Comparison of ENCODE assay signal across 15 cellular contexts in genomic region chr9:27086818-27087680, GRCh38. TPM values are rescaled to one million over a fixed set of nuclear protein-coding genes. Genes with fewer than 3 reads are reported as not detected.
DNase-seq lines count a peak whose midpoint lies in the region; ATAC-seq, FAIRE-seq and TF ChIP-seq lines count a peak whose summit lies in the region.
"Had no signal": no experiment of that assay in that cellular context is flagged by ENCODE, and none has a peak within 500 bp of the region (broad histone marks: within the 10 kb centered on the region; RNA-seq: fewer than 3 reads in every experiment).

No MANE protein-coding gene starts in this region.

- intact Hi-C loops in ovary (cut with DNase I) = no loop called here

- 13 to 28% (median 19%) methylated on average over 11 of the region's 11 CpGs for WGBS in ovary, 3 donors

- TF ChIP-seq CTCF in ovary (IDR thresholded peaks at IDR 0.05) = no peak

- DNase-seq in H54 (ENCODE audit: insufficient read length, low spot score) (no peak), amniotic epithelial cell (ENCODE audit: low read depth) (peak; percentile 87), iris pigment epithelial cell (ENCODE audit: low read depth) (peak; percentile 87), ovary (no peak)
- DNase-seq in stimulated activated CD4-positive, alpha-beta T cell treated with anti-CD3 and anti-CD28 coated beads, Interleukin-12 subunit alpha, Interleukin-12 subunit beta, amount 100 ng/mL, for 4 hours = no peak
- DNase-seq: activated CD4-positive, alpha-beta T cell treated with anti-CD3 and anti-CD28 coated beads, Interleukin-2, amount 50 U/mL, for 1 hour; CD8-positive, alpha-beta memory T cell; mesendoderm; MV-4-11 had no signal

- H3K4me3 ChIP-seq in stomach smooth muscle (ENCODE audit: low read length in 2 of 2) (peak overlapping the region in 1 of 2 donors; percentile 9), ovary (no peak overlapping the region)
- H3K4me3 ChIP-seq: right atrium auricular region had no signal

- H3K9ac ChIP-seq in stomach smooth muscle (ENCODE audit: low read length in 2 of 2) = no peak overlapping the region

- TF ChIP-seq POLR2A in H54 (IDR thresholded peaks at IDR 0.05; ENCODE audit: low read depth, low read length) (no peak), ovary (IDR thresholded peaks at IDR 0.05) (no peak)

- H3K4me1 ChIP-seq in stomach smooth muscle (ENCODE audit: control insufficient read depth, insufficient read depth, low read length) = peaks cover 2% of the 10 kb centered on the region
- peaks cover 3% of the 10 kb centered on the region for H3K4me1 ChIP-seq in ovary (ENCODE audit: insufficient read depth)
- H3K4me1 ChIP-seq: right atrium auricular region had no signal

- no peak for ATAC-seq in HG03378 (IDR thresholded peaks at IDR 0.05; ENCODE audit: unreplicated experiment)
- ATAC-seq: activated T-helper 17 cell treated with anti-CD3 and anti-CD28 coated beads, Interleukin-2, amount 50 U/mL, for 72 hours had no signal

- H3K27me3 ChIP-seq in stomach smooth muscle (ENCODE audit: control insufficient read depth in 1 of 2, insufficient read depth in 2 of 2, low read length in 2 of 2) (no peaks in the 10 kb centered on the region), ovary (no peaks in the 10 kb centered on the region)
- H3K27me3 ChIP-seq: right atrium auricular region had no signal

- H3K9me3 ChIP-seq in stomach smooth muscle (ENCODE audit: control insufficient read depth in 2 of 2, low read length in 2 of 2) (no peaks in the 10 kb centered on the region), ovary (no peaks in the 10 kb centered on the region)
- H3K9me3 ChIP-seq: right atrium auricular region had no signal

- no peak for TF ChIP-seq EP300 in ovary (IDR thresholded peaks at IDR 0.05)

- FAIRE-seq in H54 (lab: Jason Lieb, UNC) = peak; percentile 65
- FAIRE-seq: bronchial epithelial cell, endothelial cell of umbilical vein had no signal

- H3K27ac ChIP-seq in stomach smooth muscle (ENCODE audit: low read length) (peak overlapping the region; percentile 53), ovary (peak overlapping the region in 1 of 2 donors; percentile 2)
- H3K27ac ChIP-seq: right atrium auricular region had no signal

- no peaks in the 10 kb centered on the region for H3K36me3 ChIP-seq in stomach smooth muscle (ENCODE audit: control insufficient read depth in 2 of 2, insufficient read depth in 2 of 2, low read length in 2 of 2)
- H3K36me3 ChIP-seq in ovary = no peaks in the 10 kb centered on the region
- H3K36me3 ChIP-seq: right atrium auricular region had no signal

RNA-seq across cellular contexts. Expression of gene TEK, which starts 22.0 kb away (rescaled TPM):
- 10 to 100 TPM in 1 of 7 donors, 1 to 10 TPM in 6; 2.0 to 10.5 (median 4.0) TPM for total RNA-seq in ovary
- 10 to 100 TPM in 1 of 2 donors, 1 to 10 TPM in 1; 7.7 to 22.2 TPM for polyA plus RNA-seq in ovary
- total RNA-seq: activated T-helper 17 cell treated with anti-CD3 and anti-CD28 coated beads, Interleukin-2, amount 50 U/mL, for 72 hours; CD8-positive, alpha-beta memory T cell had no signal
- polyA plus RNA-seq: CD8-positive, alpha-beta memory T cell had no signal

Comparison
In these comparisons a context has a peak if more than half of its experiments do, and no peak if none do; other contexts are left out.
1. DNase-seq: peak in amniotic epithelial cell (single experiment) and iris pigment epithelial cell (single experiment); none in H54 (single experiment), stimulated activated CD4-positive, alpha-beta T cell treated with anti-CD3 and anti-CD28 coated beads, Interleukin-12 subunit alpha, Interleukin-12 subunit beta, amount 100 ng/mL, for 4 hours (single experiment) and ovary (0 of 5).